ENCODE assay signal across 1 cellular context in the genomic region with DNA sequence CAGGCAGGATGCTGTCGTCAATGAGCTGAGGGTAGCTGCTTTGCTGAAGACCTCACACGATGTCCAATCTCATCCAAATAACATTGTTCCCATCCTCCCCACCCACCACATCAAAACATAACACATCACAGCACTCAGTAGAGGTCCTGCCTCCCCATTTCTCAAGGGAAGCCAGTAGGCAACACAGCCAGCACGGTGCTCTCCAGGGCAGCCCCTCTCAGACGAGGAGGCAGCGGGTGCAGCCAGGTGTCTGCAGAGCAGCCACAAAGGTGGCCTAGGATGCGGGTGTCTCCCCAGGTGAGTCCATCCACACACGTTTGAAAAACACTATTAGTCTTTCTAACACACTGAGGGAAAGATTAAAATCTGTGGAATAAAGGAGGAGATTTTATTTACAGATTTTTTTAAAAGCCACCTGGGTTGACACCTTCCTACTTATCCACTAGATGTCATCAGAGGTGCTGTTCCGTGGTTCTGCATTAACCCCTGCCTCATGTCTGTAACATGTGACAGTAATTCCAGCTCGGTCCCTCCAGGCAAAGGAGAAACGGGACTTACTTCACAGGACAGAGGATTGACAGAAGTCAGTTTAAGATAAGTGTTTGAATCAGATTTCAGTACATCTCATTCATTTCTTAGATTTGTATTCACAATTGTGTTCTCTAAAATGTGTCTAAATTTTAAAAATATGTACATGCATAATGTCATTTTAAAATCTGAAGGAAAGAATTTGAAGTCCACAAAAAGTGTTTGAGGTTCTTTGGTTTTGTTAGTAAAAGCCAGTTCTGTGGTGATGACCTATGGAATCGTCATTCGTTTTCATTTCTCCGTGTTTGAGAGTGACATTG.
TF ChIP-seq lines count a peak whose summit lies in the region.

No MANE protein-coding gene starts in this region.

TF ChIP-seq in K562, 482 proteins besides CTCF, POLR2A, EP300 and RAD21 (continued from another document):
- TF ChIP-seq, protein P1, sequence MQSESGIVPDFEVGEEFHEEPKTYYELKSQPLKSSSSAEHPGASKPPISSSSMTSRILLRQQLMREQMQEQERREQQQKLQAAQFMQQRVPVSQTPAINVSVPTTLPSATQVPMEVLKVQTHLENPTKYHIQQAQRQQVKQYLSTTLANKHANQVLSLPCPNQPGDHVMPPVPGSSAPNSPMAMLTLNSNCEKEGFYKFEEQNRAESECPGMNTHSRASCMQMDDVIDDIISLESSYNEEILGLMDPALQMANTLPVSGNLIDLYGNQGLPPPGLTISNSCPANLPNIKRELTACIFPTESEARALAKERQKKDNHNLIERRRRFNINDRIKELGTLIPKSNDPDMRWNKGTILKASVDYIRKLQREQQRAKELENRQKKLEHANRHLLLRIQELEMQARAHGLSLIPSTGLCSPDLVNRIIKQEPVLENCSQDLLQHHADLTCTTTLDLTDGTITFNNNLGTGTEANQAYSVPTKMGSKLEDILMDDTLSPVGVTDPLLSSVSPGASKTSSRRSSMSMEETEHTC (IDR thresholded peaks at IDR 0.05), result 0 out of 2 replicates have a peak, but pooled peaks have one; percentile 25
- TF ChIP-seq, protein P2, sequence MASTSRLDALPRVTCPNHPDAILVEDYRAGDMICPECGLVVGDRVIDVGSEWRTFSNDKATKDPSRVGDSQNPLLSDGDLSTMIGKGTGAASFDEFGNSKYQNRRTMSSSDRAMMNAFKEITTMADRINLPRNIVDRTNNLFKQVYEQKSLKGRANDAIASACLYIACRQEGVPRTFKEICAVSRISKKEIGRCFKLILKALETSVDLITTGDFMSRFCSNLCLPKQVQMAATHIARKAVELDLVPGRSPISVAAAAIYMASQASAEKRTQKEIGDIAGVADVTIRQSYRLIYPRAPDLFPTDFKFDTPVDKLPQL (IDR thresholded peaks at IDR 0.05; ENCODE audit: extremely low read depth, insufficient read length), result no peak
- no peak for TF ChIP-seq XRCC5 (IDR thresholded peaks at IDR 0.05; ENCODE audit: low read depth, low read length)
